Comparison of ENCODE assay signal across 15 cellular contexts in genomic region chr3:36557021-36557707, GRCh38.
DNase-seq lines count a peak whose midpoint lies in the region; ATAC-seq and TF ChIP-seq lines count a peak whose summit lies in the region.
"Had no signal": no experiment of that assay in that cellular context is flagged by ENCODE, and none has a peak within 500 bp of the region (broad histone marks: within the 10 kb centered on the region; RNA-seq: fewer than 3 reads in every experiment).

No MANE protein-coding gene starts in this region.

- no peaks in the 10 kb centered on the region for H3K36me3 ChIP-seq in BLaER1 treated with 17β-estradiol and CSF1 and Interleukin-3, amounts not matched to agents 10 nM and 100 nM

- intact Hi-C loops in activated CD8-positive, alpha-beta T cell treated with anti-CD3 and anti-CD28 coated beads for 36 hours (cut with micrococcal nuclease), result no loop called here
- intact Hi-C loops in MCF 10A (cut with micrococcal nuclease), result no loop called here

- no peak for TF ChIP-seq CTCF in activated CD8-positive, alpha-beta T cell treated with anti-CD3 and anti-CD28 coated beads for 36 hours (IDR thresholded peaks at IDR 0.05)
- TF ChIP-seq CTCF in MCF 10A (IDR thresholded peaks at IDR 0.05; ENCODE audit: unreplicated experiment), result no peak

- no peak overlapping the region for H3K4me3 ChIP-seq in BLaER1 treated with 17β-estradiol and CSF1 and Interleukin-3, amounts not matched to agents 10 nM and 100 nM

- 0 out of 22 replicates have a peak overlapping the region, but pooled peaks of 2 of the 11 experiments have one; percentile 8 to 18 for H3K27ac ChIP-seq in BLaER1 treated with 17β-estradiol and CSF1 and Interleukin-3, amounts not matched to agents 10 nM and 100 nM

- no peaks in the 10 kb centered on the region for H3K9me3 ChIP-seq in BLaER1 treated with 17β-estradiol and CSF1 and Interleukin-3, amounts not matched to agents 10 nM and 100 nM (replicated peaks in 1 of 11)

- no peaks in the 10 kb centered on the region for H3K36me3 Mint-ChIP-seq in activated CD8-positive, alpha-beta T cell treated with anti-CD3 and anti-CD28 coated beads for 36 hours (ENCODE audit: low read depth)
- H3K36me3 Mint-ChIP-seq in MCF 10A (ENCODE audit: insufficient read depth, unreplicated experiment), result no peaks in the 10 kb centered on the region
- H3K36me3 Mint-ChIP-seq: activated naive CD4-positive, alpha-beta T cell treated with anti-CD3 and anti-CD28 coated beads, Interleukin-2, amount 50 U/mL, for 72 hours had no signal

- BruUV-seq in MCF 10A (replicated peaks; lab: Mats Ljungman, UMichigan), result no TSS peak

- no peak overlapping the region for H3K27ac Mint-ChIP-seq in activated CD8-positive, alpha-beta T cell treated with anti-CD3 and anti-CD28 coated beads for 36 hours
- no peak overlapping the region for H3K27ac Mint-ChIP-seq in stimulated activated naive CD8-positive, alpha-beta T cell treated with anti-CD3 and anti-CD28 coated beads, Interleukin-15, amount 100 ng/mL, for 72 hours
- H3K27ac Mint-ChIP-seq in MCF 10A (ENCODE audit: low read depth, unreplicated experiment), result no peak overlapping the region
- H3K27ac Mint-ChIP-seq: activated naive CD4-positive, alpha-beta T cell treated with anti-CD3 and anti-CD28 coated beads, Interleukin-2, amount 50 U/mL, for 72 hours had no signal

- H3K4me1 ChIP-seq in BLaER1 treated with 17β-estradiol and CSF1 and Interleukin-3, amounts not matched to agents 10 nM and 100 nM, result peaks cover 6 to 39% (median 32%) of the 10 kb centered on the region in 10 experiments; a peak in 18 of 20 replicates

- no peak for DNase-seq in activated CD8-positive, alpha-beta T cell treated with anti-CD3 and anti-CD28 coated beads for 36 hours
- DNase-seq in NCI-H2171 (lab: John Stamatoyannopoulos, UW), result no peak
- no peak for DNase-seq in stimulated activated naive CD8-positive, alpha-beta T cell treated with anti-CD3 and anti-CD28 coated beads, Interleukin-15, amount 100 ng/mL, for 72 hours
- no peak for DNase-seq in MCF 10A (ENCODE audit: unreplicated experiment)
- DNase-seq: activated CD4-positive, alpha-beta T cell treated with anti-CD3 and anti-CD28 coated beads, Interleukin-2, amount 50 U/mL, for 48 hours; DMS53; stimulated activated CD4-positive, alpha-beta T cell treated with anti-CD3 and anti-CD28 coated beads, Interleukin-15, amount 100 ng/mL, for 24 hours; stimulated activated naive CD4-positive, alpha-beta T cell; SW 1271 had no signal

- H3K27me3 Mint-ChIP-seq in activated CD8-positive, alpha-beta T cell treated with anti-CD3 and anti-CD28 coated beads for 36 hours, result peaks cover 4% of the 10 kb centered on the region
- H3K27me3 Mint-ChIP-seq in stimulated activated naive CD8-positive, alpha-beta T cell treated with anti-CD3 and anti-CD28 coated beads, Interleukin-15, amount 100 ng/mL, for 72 hours, result peaks cover 8% of the 10 kb centered on the region
- no peaks in the 10 kb centered on the region for H3K27me3 Mint-ChIP-seq in MCF 10A (ENCODE audit: insufficient read depth, unreplicated experiment)

- CTCF ChIA-PET in activated CD8-positive, alpha-beta T cell treated with anti-CD3 and anti-CD28 coated beads for 36 hours (lab: Charles Lee), result no interaction called here
- CTCF ChIA-PET in MCF 10A (lab: Yijun Ruan, JAX), result interaction anchor here (0.7 kb wide), 1 partner anchor 277 kb away, joined by 3 read pairs; no protein-coding TSS in a partner anchor

- H3K4me1 Mint-ChIP-seq in activated CD8-positive, alpha-beta T cell treated with anti-CD3 and anti-CD28 coated beads for 36 hours (ENCODE audit: low read depth), result no peaks in the 10 kb centered on the region
- H3K4me1 Mint-ChIP-seq in stimulated activated naive CD8-positive, alpha-beta T cell treated with anti-CD3 and anti-CD28 coated beads, Interleukin-15, amount 100 ng/mL, for 72 hours, result no peaks in the 10 kb centered on the region
- H3K4me1 Mint-ChIP-seq in MCF 10A (ENCODE audit: insufficient read depth, unreplicated experiment), result no peaks in the 10 kb centered on the region

- no peak overlapping the region for H3K4me3 Mint-ChIP-seq in activated CD8-positive, alpha-beta T cell treated with anti-CD3 and anti-CD28 coated beads for 36 hours
- no peak overlapping the region for H3K4me3 Mint-ChIP-seq in stimulated activated naive CD8-positive, alpha-beta T cell treated with anti-CD3 and anti-CD28 coated beads, Interleukin-15, amount 100 ng/mL, for 72 hours
- H3K4me3 Mint-ChIP-seq in MCF 10A (ENCODE audit: unreplicated experiment), result no peak overlapping the region

- ATAC-seq in GM19395 (IDR thresholded peaks at IDR 0.05; ENCODE audit: unreplicated experiment), result peak; percentile 92
- ATAC-seq in HG02884 (IDR thresholded peaks at IDR 0.05; ENCODE audit: unreplicated experiment), result peak; percentile 83
- ATAC-seq in HG03558 (IDR thresholded peaks at IDR 0.05; ENCODE audit: extremely low read depth, unreplicated experiment), result peak; percentile 70
- ATAC-seq in activated CD8-positive, alpha-beta T cell treated with anti-CD3 and anti-CD28 coated beads for 36 hours, result no peak
- ATAC-seq in stimulated activated naive CD8-positive, alpha-beta T cell treated with anti-CD3 and anti-CD28 coated beads, Interleukin-15, amount 100 ng/mL, for 72 hours, result no peak
- ATAC-seq: activated naive CD4-positive, alpha-beta T cell treated with anti-CD3 and anti-CD28 coated beads, Interleukin-2, amount 50 U/mL, for 72 hours; left colon had no signal

- POLR2A ChIA-PET in activated CD8-positive, alpha-beta T cell treated with anti-CD3 and anti-CD28 coated beads for 36 hours (lab: Charles Lee), result interaction anchor here (0.6 kb wide), 1 partner anchor 299 kb away, joined by 3 read pairs; no protein-coding TSS in a partner anchor
- POLR2A ChIA-PET in MCF 10A (lab: Yijun Ruan, JAX), result interaction anchor here (0.7 kb wide), 1 partner anchor 81 kb away, joined by 3 read pairs; no protein-coding TSS in a partner anchor

- H3K9me3 Mint-ChIP-seq in activated CD8-positive, alpha-beta T cell treated with anti-CD3 and anti-CD28 coated beads for 36 hours, result no peaks in the 10 kb centered on the region
- H3K9me3 Mint-ChIP-seq in stimulated activated naive CD8-positive, alpha-beta T cell treated with anti-CD3 and anti-CD28 coated beads, Interleukin-15, amount 100 ng/mL, for 72 hours, result no peaks in the 10 kb centered on the region
- H3K9me3 Mint-ChIP-seq in MCF 10A (ENCODE audit: unreplicated experiment), result no peaks in the 10 kb centered on the region
- H3K9me3 Mint-ChIP-seq: activated naive CD4-positive, alpha-beta T cell treated with anti-CD3 and anti-CD28 coated beads, Interleukin-2, amount 50 U/mL, for 72 hours had no signal

- H3K27me3 ChIP-seq in BLaER1 treated with 17β-estradiol and CSF1 and Interleukin-3, amounts not matched to agents 10 nM and 100 nM, result no peaks in the 10 kb centered on the region

- H3K4me2 ChIP-seq in BLaER1 treated with 17β-estradiol and CSF1 and Interleukin-3, amounts not matched to agents 10 nM and 100 nM, result peak overlapping the region; percentile 23 to 84 (median 64); a peak in 19 of 22 replicates

- H3K9ac ChIP-seq in BLaER1 treated with 17β-estradiol and CSF1 and Interleukin-3, amounts not matched to agents 10 nM and 100 nM, result 0 out of 22 replicates have a peak overlapping the region, but pooled peaks of 1 of the 11 experiments have one; percentile 7

- H4K20me1 ChIP-seq in BLaER1 treated with 17β-estradiol and CSF1 and Interleukin-3, amounts not matched to agents 10 nM and 100 nM, result no peaks in the 10 kb centered on the region

Comparison
In these comparisons a context has a peak if more than half of its experiments do, and no peak if none do; other contexts are left out.
1. ATAC-seq: peak in GM19395 (single experiment), HG02884 (single experiment) and HG03558 (single experiment); none in activated CD8-positive, alpha-beta T cell treated with anti-CD3 and anti-CD28 coated beads for 36 hours (single experiment) and stimulated activated naive CD8-positive, alpha-beta T cell treated with anti-CD3 and anti-CD28 coated beads, Interleukin-15, amount 100 ng/mL, for 72 hours (single experiment).